21 cellular contexts compared by ENCODE assay signal in the genomic region with DNA sequence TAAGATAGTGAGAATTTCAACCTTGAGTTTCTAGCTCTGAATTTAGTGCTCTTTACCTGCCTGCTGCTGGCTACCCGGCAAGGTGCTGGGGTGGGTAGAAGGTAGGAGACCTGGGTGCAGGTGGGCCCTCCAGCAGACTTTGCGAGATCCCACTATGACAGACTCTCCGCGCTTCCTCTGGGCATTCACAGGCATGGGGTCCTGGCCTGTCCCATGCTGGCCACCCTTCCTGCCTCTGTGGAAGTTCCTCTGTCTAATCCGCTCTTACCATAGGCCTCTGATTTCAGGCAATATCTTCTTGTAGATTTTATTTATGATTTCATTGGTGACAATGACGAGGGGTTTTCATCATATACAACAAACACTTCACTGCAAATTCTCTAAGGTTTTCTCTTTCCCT. TPM values are rescaled to one million over a fixed set of nuclear protein-coding genes. Genes with fewer than 3 reads are reported as not detected.
A peak's percentile ranks its signal among the peaks of the same experiment; 100 is the strongest.
DNase-seq lines count a peak whose midpoint lies in the region; ATAC-seq and TF ChIP-seq lines count a peak whose summit lies in the region.
"Had no signal": no experiment of that assay in that cellular context is flagged by ENCODE, and none has a peak within 500 bp of the region (broad histone marks: within the 10 kb centered on the region; RNA-seq: fewer than 3 reads in every experiment).

No MANE protein-coding gene starts in this region.

- 0 out of 2 replicates have a peak, but pooled peaks cover 7% of the 10 kb centered on the region for H3K36me3 ChIP-seq in OCI-LY1 (ENCODE audit: insufficient read depth, low read length)
- no peaks in the 10 kb centered on the region for H3K36me3 ChIP-seq in esophagus muscularis mucosa

- no peaks in the 10 kb centered on the region for H3K27me3 Mint-ChIP-seq in stimulated activated naive B cell treated with anti-CD40 and anti-IgM and Interleukin-4, amounts not matched to agents 10 μg/mL and 1 μg/mL and 100 μg/mL, for 72 hours

- no peak for TF ChIP-seq EP300 in esophagus muscularis mucosa (IDR thresholded peaks at IDR 0.05)

- TF ChIP-seq POLR2A in esophagus muscularis mucosa (IDR thresholded peaks at IDR 0.05; ENCODE audit: low read depth), result no peak

- intact Hi-C loops in esophagus muscularis mucosa (cut with DNase I), result no loop called here

- WGBS in esophagus muscularis mucosa, result 94% methylated on average over 6 of the region's 6 CpGs

- H3K4me2 ChIP-seq in OCI-LY1 (ENCODE audit: low read length), result peak overlapping the region; percentile 91
- H3K4me2 ChIP-seq: SK-N-SH had no signal

- H2AFZ ChIP-seq in OCI-LY1 (ENCODE audit: low read length), result no peak overlapping the region

- H3K27ac ChIP-seq in OCI-LY1 (ENCODE audit: low read depth, low read length, poor library complexity, severe bottlenecking), result peak overlapping the region; percentile 99
- no peak overlapping the region for H3K27ac ChIP-seq in esophagus muscularis mucosa (replicated peaks in 1 of 4)

- H4K20me1 ChIP-seq in OCI-LY1 (ENCODE audit: insufficient read depth, low read length), result no peaks in the 10 kb centered on the region

- peak overlapping the region; percentile 98 for H3K27ac Mint-ChIP-seq in stimulated activated naive B cell treated with anti-CD40 and anti-IgM and Interleukin-4, amounts not matched to agents 10 μg/mL and 1 μg/mL and 100 μg/mL, for 72 hours
- H3K27ac Mint-ChIP-seq: H9 had no signal

- DNase-seq in esophagus muscularis mucosa (ENCODE audit: extremely low spot score) (peak; percentile 86), NCI-H2171 (lab: John Stamatoyannopoulos, UW) (no peak), glomerular visceral epithelial cell (ENCODE audit: extremely low spot score) (no peak)
- no peak for DNase-seq in stimulated activated naive B cell treated with anti-CD40 and anti-IgM and Interleukin-4, amounts not matched to agents 10 μg/mL and 1 μg/mL and 100 μg/mL, for 72 hours
- DNase-seq: DND-41; H9; IMR-90; MM.1S; NCI-H1092; NCI-H146; NCI-H2029 treated with DMSO at 0.1 percent for 48 hours; NCI-H748 treated with DMSO at 0.1 percent for 48 hours; NK-92 treated with Interleukin-12 subunit alpha and Interleukin-12 subunit beta, amount 100 ng/mL, for 24 hours; RPMI8226; SHP77 treated with DMSO at 0.1 percent for 48 hours; SK-N-SH had no signal

- H3K9me3 ChIP-seq in OCI-LY1 (ENCODE audit: low read length) (peaks cover 9% of the 10 kb centered on the region; the same call in 1 of the 2 replicates), esophagus muscularis mucosa (peaks cover 0 to 8% (median 3%) of the 10 kb centered on the region in 4 donors)
- H3K9me3 ChIP-seq: SK-N-SH had no signal

- peak overlapping the region; percentile 93; the same call in 1 of the 2 replicates for H3K9ac ChIP-seq in OCI-LY1 (ENCODE audit: low read length)
- H3K9ac ChIP-seq: SK-N-SH had no signal

- ATAC-seq in stimulated activated naive B cell treated with anti-CD40 and anti-IgM and Interleukin-4, amounts not matched to agents 10 μg/mL and 1 μg/mL and 100 μg/mL, for 72 hours (replicated peaks), result no peak
- ATAC-seq in HG03135 (IDR thresholded peaks at IDR 0.05; ENCODE audit: unreplicated experiment), result no peak

- TF ChIP-seq CTCF in OCI-LY1 (IDR thresholded peaks at IDR 0.05; ENCODE audit: low read length) (no peak), esophagus muscularis mucosa (IDR thresholded peaks at IDR 0.05) (no peak)

- H3K27me3 ChIP-seq in OCI-LY1 (ENCODE audit: insufficient read depth, low read length) (no peaks in the 10 kb centered on the region), esophagus muscularis mucosa (no peaks in the 10 kb centered on the region)

- peaks cover 3 to 6% of the 10 kb centered on the region in 2 donors for H3K9me3 Mint-ChIP-seq in stimulated activated naive B cell treated with anti-CD40 and anti-IgM and Interleukin-4, amounts not matched to agents 10 μg/mL and 1 μg/mL and 100 μg/mL, for 72 hours

- H3K9me2 ChIP-seq in OCI-LY1 (ENCODE audit: low read depth, low read length), result no peaks in the 10 kb centered on the region
- H3K9me2 ChIP-seq: SK-N-SH had no signal

- peaks cover 29 to 39% of the 10 kb centered on the region in 2 donors for H3K36me3 Mint-ChIP-seq in stimulated activated naive B cell treated with anti-CD40 and anti-IgM and Interleukin-4, amounts not matched to agents 10 μg/mL and 1 μg/mL and 100 μg/mL, for 72 hours
- H3K36me3 Mint-ChIP-seq: CD14-positive monocyte had no signal

- peak overlapping the region; percentile 60; the same call in 1 of the 2 replicates for H3K4me3 ChIP-seq in GM08714 (ENCODE audit: low read length)
- H3K4me3 ChIP-seq in OCI-LY1 (ENCODE audit: low read depth, low read length, poor library complexity, severe bottlenecking), result peak overlapping the region; percentile 72
- H3K4me3 ChIP-seq in esophagus muscularis mucosa, result no peak overlapping the region

- 0 out of 2 replicates have a peak, but pooled peaks cover 13% of the 10 kb centered on the region for H3F3A ChIP-seq in OCI-LY1 (ENCODE audit: insufficient read depth, low read length)

- H3K4me1 ChIP-seq in OCI-LY1 (ENCODE audit: insufficient read depth, low read length, severe bottlenecking) (peaks cover 68% of the 10 kb centered on the region), esophagus muscularis mucosa (no peaks in the 10 kb centered on the region)

- peaks cover 26% of the 10 kb centered on the region for H3K79me2 ChIP-seq in OCI-LY1 (ENCODE audit: insufficient read depth, low read length)

- peaks cover 30 to 65% of the 10 kb centered on the region in 2 donors for H3K4me1 Mint-ChIP-seq in stimulated activated naive B cell treated with anti-CD40 and anti-IgM and Interleukin-4, amounts not matched to agents 10 μg/mL and 1 μg/mL and 100 μg/mL, for 72 hours
- H3K4me1 Mint-ChIP-seq: H9 had no signal

- peak overlapping the region; percentile 91 to 93 for H3K4me3 Mint-ChIP-seq in stimulated activated naive B cell treated with anti-CD40 and anti-IgM and Interleukin-4, amounts not matched to agents 10 μg/mL and 1 μg/mL and 100 μg/mL, for 72 hours
- H3K4me3 Mint-ChIP-seq: H9 had no signal

RNA-seq across cellular contexts. Expression of gene WDFY4, which starts 1.2 kb away (rescaled TPM):
- 1 to 10 TPM; 2.3 to 7.3 (median 5.2) TPM for total RNA-seq in esophagus muscularis mucosa
- total RNA-seq: H9, IMR-90, LHCN-M2 had no signal

Comparison
In these comparisons a context has a peak if more than half of its experiments do, and no peak if none do; other contexts are left out.
1. H3K4me3 ChIP-seq: peak in GM08714 (single experiment) and OCI-LY1 (single experiment); none in esophagus muscularis mucosa (0 of 4).